1 cellular context compared by ENCODE assay signal in the genomic region with DNA sequence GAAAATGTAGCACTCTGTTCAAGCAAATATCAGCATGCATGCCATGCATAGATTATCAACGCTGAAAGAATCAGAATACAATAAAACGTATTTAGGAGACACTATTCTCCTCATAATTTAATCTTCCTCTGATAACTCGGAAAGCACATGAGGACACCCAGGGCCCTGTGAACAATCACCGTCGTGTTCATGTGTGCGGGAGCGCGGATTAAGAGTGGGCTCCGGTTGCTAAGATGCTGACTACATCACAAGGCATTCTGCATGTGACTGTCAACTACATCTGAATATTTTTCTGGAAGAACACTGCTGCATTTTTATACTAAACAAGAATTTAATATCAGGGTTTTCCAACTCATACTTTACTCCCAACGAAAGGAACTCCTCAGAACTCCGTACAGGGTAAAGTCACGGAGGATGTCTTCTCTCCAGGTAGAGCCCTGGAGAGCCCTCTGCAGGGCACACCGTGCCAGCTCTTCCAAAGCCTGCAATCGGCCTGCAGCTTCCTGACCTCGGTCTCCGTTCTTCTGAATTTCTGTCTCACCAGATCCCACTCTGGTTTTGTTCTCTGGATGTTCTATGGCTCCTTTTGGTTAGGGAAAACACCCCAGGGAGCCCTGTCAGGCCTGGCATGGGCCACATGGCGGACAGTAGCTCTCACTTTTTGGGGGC.
TF ChIP-seq lines count a peak whose summit lies in the region.

No MANE protein-coding gene starts in this region.

TF ChIP-seq in HCT116, 20 proteins besides CTCF, POLR2A, EP300 and RAD21:
- TF ChIP-seq EZH2 (IDR thresholded peaks at IDR 0.05): no peak
- TF ChIP-seq TCF7L2 (IDR thresholded peaks at IDR 0.05; ENCODE audit: borderline replicate concordance, extremely low read depth, insufficient read depth, insufficient read length): no peak
- no peak for TF ChIP-seq SRF (IDR thresholded peaks at IDR 0.05; ENCODE audit: low read depth)
- no peak for TF ChIP-seq ELF1 (IDR thresholded peaks at IDR 0.05; ENCODE audit: borderline replicate concordance, low read depth)
- no peak for TF ChIP-seq EGR1 (IDR thresholded peaks at IDR 0.05; ENCODE audit: low read depth)
- TF ChIP-seq ZFX (IDR thresholded peaks at IDR 0.05): no peak
- no peak for TF ChIP-seq JUND (IDR thresholded peaks at IDR 0.05)
- TF ChIP-seq FOSL1 (IDR thresholded peaks at IDR 0.05; ENCODE audit: low read depth): no peak
- TF ChIP-seq, protein P1, sequence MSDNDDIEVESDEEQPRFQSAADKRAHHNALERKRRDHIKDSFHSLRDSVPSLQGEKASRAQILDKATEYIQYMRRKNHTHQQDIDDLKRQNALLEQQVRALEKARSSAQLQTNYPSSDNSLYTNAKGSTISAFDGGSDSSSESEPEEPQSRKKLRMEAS (IDR thresholded peaks at IDR 0.05): no peak
- TF ChIP-seq EZH2phosphoT487 (IDR thresholded peaks at IDR 0.05; ENCODE audit: borderline replicate concordance): no peak
- no peak for TF ChIP-seq CBX3 (IDR thresholded peaks at IDR 0.05; ENCODE audit: low read depth)
- no peak for TF ChIP-seq REST (IDR thresholded peaks at IDR 0.05; ENCODE audit: low read depth)
- no peak for TF ChIP-seq CEBPB (IDR thresholded peaks at IDR 0.05; ENCODE audit: low read depth)
- no peak for TF ChIP-seq POLR2AphosphoS5 (IDR thresholded peaks at IDR 0.05; ENCODE audit: low read depth, low read length)
TF ChIP-seq in HCT116: peak in this region for 0.
